Comparison of ENCODE assay signal across 1 cellular context in the genomic region with DNA sequence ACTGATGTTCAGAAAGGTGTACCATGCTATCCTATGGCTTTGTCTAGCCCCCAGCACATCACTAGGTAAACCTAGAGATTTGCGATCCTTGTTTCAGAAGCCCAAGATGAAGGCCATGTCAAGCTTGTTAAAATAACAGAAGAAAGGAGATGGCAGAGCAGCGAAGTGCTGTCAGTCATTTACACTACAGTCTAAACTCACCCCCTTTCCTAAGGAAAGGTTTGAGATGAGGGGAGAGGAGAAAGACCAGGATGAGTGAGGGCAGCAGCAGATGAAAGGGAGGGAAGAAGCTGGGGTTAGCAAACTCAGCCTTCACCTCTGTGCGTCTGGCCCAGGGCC.
TF ChIP-seq lines count a peak whose summit lies in the region.

No MANE protein-coding gene starts in this region.

TF ChIP-seq in HepG2, 621 proteins besides CTCF, POLR2A, EP300 and RAD21 (continued from another document):
- TF ChIP-seq, protein P1, sequence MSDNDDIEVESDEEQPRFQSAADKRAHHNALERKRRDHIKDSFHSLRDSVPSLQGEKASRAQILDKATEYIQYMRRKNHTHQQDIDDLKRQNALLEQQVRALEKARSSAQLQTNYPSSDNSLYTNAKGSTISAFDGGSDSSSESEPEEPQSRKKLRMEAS (IDR thresholded peaks at IDR 0.05) = no peak
- TF ChIP-seq ELF1 (CRISPR knock-in tag; IDR thresholded peaks at IDR 0.05) = 0 out of 2 replicates have a peak, but pooled peaks have one; percentile 6
- peak; percentile 67; the same call in 1 of the 2 replicates for TF ChIP-seq NFIC (IDR thresholded peaks at IDR 0.05; ENCODE audit: low read length)
- TF ChIP-seq, protein P2, sequence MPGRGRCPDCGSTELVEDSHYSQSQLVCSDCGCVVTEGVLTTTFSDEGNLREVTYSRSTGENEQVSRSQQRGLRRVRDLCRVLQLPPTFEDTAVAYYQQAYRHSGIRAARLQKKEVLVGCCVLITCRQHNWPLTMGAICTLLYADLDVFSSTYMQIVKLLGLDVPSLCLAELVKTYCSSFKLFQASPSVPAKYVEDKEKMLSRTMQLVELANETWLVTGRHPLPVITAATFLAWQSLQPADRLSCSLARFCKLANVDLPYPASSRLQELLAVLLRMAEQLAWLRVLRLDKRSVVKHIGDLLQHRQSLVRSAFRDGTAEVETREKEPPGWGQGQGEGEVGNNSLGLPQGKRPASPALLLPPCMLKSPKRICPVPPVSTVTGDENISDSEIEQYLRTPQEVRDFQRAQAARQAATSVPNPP (CRISPR knock-in tag; IDR thresholded peaks at IDR 0.05) = no peak
- 0 out of 2 replicates have a peak, but pooled peaks have one; percentile 32 for TF ChIP-seq ZNF792 (CRISPR knock-in tag; IDR thresholded peaks at IDR 0.05)
- TF ChIP-seq, protein P3, sequence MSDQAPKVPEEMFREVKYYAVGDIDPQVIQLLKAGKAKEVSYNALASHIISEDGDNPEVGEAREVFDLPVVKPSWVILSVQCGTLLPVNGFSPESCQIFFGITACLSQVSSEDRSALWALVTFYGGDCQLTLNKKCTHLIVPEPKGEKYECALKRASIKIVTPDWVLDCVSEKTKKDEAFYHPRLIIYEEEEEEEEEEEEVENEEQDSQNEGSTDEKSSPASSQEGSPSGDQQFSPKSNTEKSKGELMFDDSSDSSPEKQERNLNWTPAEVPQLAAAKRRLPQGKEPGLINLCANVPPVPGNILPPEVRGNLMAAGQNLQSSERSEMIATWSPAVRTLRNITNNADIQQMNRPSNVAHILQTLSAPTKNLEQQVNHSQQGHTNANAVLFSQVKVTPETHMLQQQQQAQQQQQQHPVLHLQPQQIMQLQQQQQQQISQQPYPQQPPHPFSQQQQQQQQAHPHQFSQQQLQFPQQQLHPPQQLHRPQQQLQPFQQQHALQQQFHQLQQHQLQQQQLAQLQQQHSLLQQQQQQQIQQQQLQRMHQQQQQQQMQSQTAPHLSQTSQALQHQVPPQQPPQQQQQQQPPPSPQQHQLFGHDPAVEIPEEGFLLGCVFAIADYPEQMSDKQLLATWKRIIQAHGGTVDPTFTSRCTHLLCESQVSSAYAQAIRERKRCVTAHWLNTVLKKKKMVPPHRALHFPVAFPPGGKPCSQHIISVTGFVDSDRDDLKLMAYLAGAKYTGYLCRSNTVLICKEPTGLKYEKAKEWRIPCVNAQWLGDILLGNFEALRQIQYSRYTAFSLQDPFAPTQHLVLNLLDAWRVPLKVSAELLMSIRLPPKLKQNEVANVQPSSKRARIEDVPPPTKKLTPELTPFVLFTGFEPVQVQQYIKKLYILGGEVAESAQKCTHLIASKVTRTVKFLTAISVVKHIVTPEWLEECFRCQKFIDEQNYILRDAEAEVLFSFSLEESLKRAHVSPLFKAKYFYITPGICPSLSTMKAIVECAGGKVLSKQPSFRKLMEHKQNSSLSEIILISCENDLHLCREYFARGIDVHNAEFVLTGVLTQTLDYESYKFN (CRISPR knock-in tag; conservative IDR thresholded peaks at IDR 0.05) = peak; percentile 52; the same call in 1 of the 2 replicates
- no peak for TF ChIP-seq ZNF782 (CRISPR knock-in tag; IDR thresholded peaks at IDR 0.05; ENCODE audit: borderline replicate concordance)
- peak; percentile 5; the same call in 1 of the 2 replicates for TF ChIP-seq TCF7 (IDR thresholded peaks at IDR 0.05; ENCODE audit: low read depth)
- TF ChIP-seq NR2F1 (CRISPR knock-in tag; IDR thresholded peaks at IDR 0.05) = no peak
- TF ChIP-seq, protein P4, sequence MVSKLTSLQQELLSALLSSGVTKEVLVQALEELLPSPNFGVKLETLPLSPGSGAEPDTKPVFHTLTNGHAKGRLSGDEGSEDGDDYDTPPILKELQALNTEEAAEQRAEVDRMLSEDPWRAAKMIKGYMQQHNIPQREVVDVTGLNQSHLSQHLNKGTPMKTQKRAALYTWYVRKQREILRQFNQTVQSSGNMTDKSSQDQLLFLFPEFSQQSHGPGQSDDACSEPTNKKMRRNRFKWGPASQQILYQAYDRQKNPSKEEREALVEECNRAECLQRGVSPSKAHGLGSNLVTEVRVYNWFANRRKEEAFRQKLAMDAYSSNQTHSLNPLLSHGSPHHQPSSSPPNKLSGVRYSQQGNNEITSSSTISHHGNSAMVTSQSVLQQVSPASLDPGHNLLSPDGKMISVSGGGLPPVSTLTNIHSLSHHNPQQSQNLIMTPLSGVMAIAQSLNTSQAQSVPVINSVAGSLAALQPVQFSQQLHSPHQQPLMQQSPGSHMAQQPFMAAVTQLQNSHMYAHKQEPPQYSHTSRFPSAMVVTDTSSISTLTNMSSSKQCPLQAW (CRISPR knock-in tag; IDR thresholded peaks at IDR 0.05) = no peak
- no peak for TF ChIP-seq ZSCAN31 (CRISPR knock-in tag; IDR thresholded peaks at IDR 0.05; ENCODE audit: low read depth)
- no peak for TF ChIP-seq SMARCC2 (IDR thresholded peaks at IDR 0.05)
- no peak for TF ChIP-seq BRD4 (CRISPR knock-in tag; IDR thresholded peaks at IDR 0.05)
- TF ChIP-seq, protein P5, sequence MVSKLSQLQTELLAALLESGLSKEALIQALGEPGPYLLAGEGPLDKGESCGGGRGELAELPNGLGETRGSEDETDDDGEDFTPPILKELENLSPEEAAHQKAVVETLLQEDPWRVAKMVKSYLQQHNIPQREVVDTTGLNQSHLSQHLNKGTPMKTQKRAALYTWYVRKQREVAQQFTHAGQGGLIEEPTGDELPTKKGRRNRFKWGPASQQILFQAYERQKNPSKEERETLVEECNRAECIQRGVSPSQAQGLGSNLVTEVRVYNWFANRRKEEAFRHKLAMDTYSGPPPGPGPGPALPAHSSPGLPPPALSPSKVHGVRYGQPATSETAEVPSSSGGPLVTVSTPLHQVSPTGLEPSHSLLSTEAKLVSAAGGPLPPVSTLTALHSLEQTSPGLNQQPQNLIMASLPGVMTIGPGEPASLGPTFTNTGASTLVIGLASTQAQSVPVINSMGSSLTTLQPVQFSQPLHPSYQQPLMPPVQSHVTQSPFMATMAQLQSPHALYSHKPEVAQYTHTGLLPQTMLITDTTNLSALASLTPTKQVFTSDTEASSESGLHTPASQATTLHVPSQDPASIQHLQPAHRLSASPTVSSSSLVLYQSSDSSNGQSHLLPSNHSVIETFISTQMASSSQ (IDR thresholded peaks at IDR 0.05; ENCODE audit: low read depth) = no peak
- TF ChIP-seq, protein P5 (CRISPR knock-in tag; IDR thresholded peaks at IDR 0.05; ENCODE audit: borderline replicate concordance) = peak; percentile 42; the same call in 1 of the 2 replicates
- 0 out of 2 replicates have a peak, but pooled peaks have one; percentile 25 for TF ChIP-seq KAT8 (CRISPR knock-in tag; IDR thresholded peaks at IDR 0.05)
- TF ChIP-seq ZNF709 (CRISPR knock-in tag; IDR thresholded peaks at IDR 0.05) = 0 out of 2 replicates have a peak, but pooled peaks have one; percentile 24
- TF ChIP-seq, protein P6, sequence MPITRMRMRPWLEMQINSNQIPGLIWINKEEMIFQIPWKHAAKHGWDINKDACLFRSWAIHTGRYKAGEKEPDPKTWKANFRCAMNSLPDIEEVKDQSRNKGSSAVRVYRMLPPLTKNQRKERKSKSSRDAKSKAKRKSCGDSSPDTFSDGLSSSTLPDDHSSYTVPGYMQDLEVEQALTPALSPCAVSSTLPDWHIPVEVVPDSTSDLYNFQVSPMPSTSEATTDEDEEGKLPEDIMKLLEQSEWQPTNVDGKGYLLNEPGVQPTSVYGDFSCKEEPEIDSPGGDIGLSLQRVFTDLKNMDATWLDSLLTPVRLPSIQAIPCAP (CRISPR knock-in tag; IDR thresholded peaks at IDR 0.05; ENCODE audit: low read depth) = no peak
- no peak for TF ChIP-seq ZNF260 (CRISPR knock-in tag; IDR thresholded peaks at IDR 0.05; ENCODE audit: borderline replicate concordance, low read depth)
- 0 out of 2 replicates have a peak, but pooled peaks have one; percentile 23 for TF ChIP-seq ZNF614 (CRISPR knock-in tag; IDR thresholded peaks at IDR 0.05; ENCODE audit: borderline replicate concordance)
- TF ChIP-seq HOXA5 (CRISPR knock-in tag; IDR thresholded peaks at IDR 0.05) = 0 out of 2 replicates have a peak, but pooled peaks have one; percentile 46
- 0 out of 2 replicates have a peak, but pooled peaks have one; percentile 30 for TF ChIP-seq ZKSCAN8 (CRISPR knock-in tag; IDR thresholded peaks at IDR 0.05; ENCODE audit: borderline replicate concordance)
